26 cellular contexts compared by ENCODE assay signal in genomic region chr18:11801573-11801972, GRCh38.
"Had no signal": no experiment of that assay in that cellular context is flagged by ENCODE, and none has a peak within 500 bp of the region (broad histone marks: within the 10 kb centered on the region; RNA-seq: fewer than 3 reads in every experiment).

No MANE protein-coding gene starts in this region.

- H3K9me3 ChIP-seq: left lung, lower lobe of right lung, ovary, right atrium auricular region, tibial nerve, vagina had no signal

- ATAC-seq: left colon; left lung; lower lobe of right lung; naive thymus-derived CD8-positive, alpha-beta T cell; sciatic nerve; stimulated activated naive B cell treated with anti-CD40 and anti-IgM and Interleukin-4, amounts not matched to agents 10 μg/mL and 1 μg/mL and 100 μg/mL, for 72 hours had no signal

- H3K4me3 Mint-ChIP-seq: immature natural killer cell; naive thymus-derived CD8-positive, alpha-beta T cell; nephron; stimulated activated naive B cell treated with anti-CD40 and anti-IgM and Interleukin-4, amounts not matched to agents 10 μg/mL and 1 μg/mL and 100 μg/mL, for 72 hours; stimulated activated naive CD8-positive, alpha-beta T cell treated with anti-CD3 and anti-CD28 coated beads, Interleukin-15, Interleukin-2, amounts not matched to agents 100 ng/mL and 50 ng/mL, for 24 hours; type B pancreatic cell had no signal

- H3K4me1 ChIP-seq: left lung, lower lobe of right lung, right atrium auricular region, tibial nerve, vagina had no signal

- FAIRE-seq: islet of Langerhans, kidney had no signal

- H3K4me1 Mint-ChIP-seq: naive thymus-derived CD8-positive, alpha-beta T cell; nephron had no signal

- H3K36me3 Mint-ChIP-seq: immature natural killer cell; naive thymus-derived CD8-positive, alpha-beta T cell; stimulated activated naive B cell treated with anti-CD40 and anti-IgM and Interleukin-4, amounts not matched to agents 10 μg/mL and 1 μg/mL and 100 μg/mL, for 72 hours; type B pancreatic cell had no signal

- DNase-seq: hypothalamus; immature natural killer cell; kidney; left colon; left lung; lower lobe of right lung; mammary epithelial cell; mesenchymal stem cell; naive thymus-derived CD8-positive, alpha-beta T cell; ovary; stimulated activated CD4-positive, alpha-beta T cell treated with anti-CD3 and anti-CD28 coated beads, Interleukin-12 subunit alpha, Interleukin-12 subunit beta, amount 100 ng/mL, for 4 hours; stimulated activated CD4-positive, alpha-beta T cell treated with anti-CD3 and anti-CD28 coated beads, Interleukin-15, amount 100 ng/mL, for 24 hours; stimulated activated CD4-positive, alpha-beta T cell treated with anti-CD3 and anti-CD28 coated beads, Interleukin-2, amount 100 ng/mL, for 24 hours; stimulated activated CD4-positive, alpha-beta T cell treated with anti-CD3 and anti-CD28 coated beads, Interleukin-4, amount 100 ng/mL, for 1 hour; stimulated activated naive B cell treated with anti-CD40 and anti-IgM and Interleukin-4, amounts not matched to agents 10 μg/mL and 1 μg/mL and 100 μg/mL, for 72 hours; substantia nigra had no signal

- H3K27ac Mint-ChIP-seq: immature natural killer cell; nephron; progenitor cell of endocrine pancreas; stimulated activated naive B cell treated with anti-CD40 and anti-IgM and Interleukin-4, amounts not matched to agents 10 μg/mL and 1 μg/mL and 100 μg/mL, for 72 hours; stimulated activated naive CD8-positive, alpha-beta T cell treated with anti-CD3 and anti-CD28 coated beads, Interleukin-15, Interleukin-2, amounts not matched to agents 100 ng/mL and 50 ng/mL, for 24 hours; type B pancreatic cell had no signal

- H3K36me3 ChIP-seq: left lung, lower lobe of right lung, ovary, right atrium auricular region, tibial nerve, vagina had no signal

- H3K27me3 Mint-ChIP-seq: progenitor cell of endocrine pancreas, type B pancreatic cell had no signal

- H3K4me3 ChIP-seq: left lung, lower lobe of right lung, ovary, right atrium auricular region, skin epidermis, tibial nerve, vagina had no signal

- H3K27me3 ChIP-seq: left lung, ovary, right atrium auricular region, tibial nerve, vagina had no signal

- H3K27ac ChIP-seq: left lung, lower lobe of right lung, ovary, right atrium auricular region, skin epidermis, tibial nerve, vagina had no signal

- H3K9me3 Mint-ChIP-seq: naive thymus-derived CD8-positive, alpha-beta T cell; nephron; stimulated activated naive B cell treated with anti-CD40 and anti-IgM and Interleukin-4, amounts not matched to agents 10 μg/mL and 1 μg/mL and 100 μg/mL, for 72 hours; stimulated activated naive CD8-positive, alpha-beta T cell treated with anti-CD3 and anti-CD28 coated beads, Interleukin-15, Interleukin-2, amounts not matched to agents 100 ng/mL and 50 ng/mL, for 24 hours; type B pancreatic cell had no signal
